In genomic region chr2:9844036-9844483, GRCh38 we compare ENCODE assay signal across 1 cellular context.
TF ChIP-seq lines count a peak whose summit lies in the region.

No MANE protein-coding gene starts in this region.

TF ChIP-seq in GM23338, 12 proteins besides CTCF, POLR2A, EP300 and RAD21 (continued from another document):
- TF ChIP-seq ZNF462 (CRISPR knock-in tag; IDR thresholded peaks at IDR 0.05) (no peak), ZNF114 (CRISPR knock-in tag; IDR thresholded peaks at IDR 0.05) (no peak), CREB1 (CRISPR knock-in tag; IDR thresholded peaks at IDR 0.05; ENCODE audit: low read depth) (no peak), JUNB (IDR thresholded peaks at IDR 0.05; ENCODE audit: unreplicated experiment) (no peak), ZNF331 (CRISPR knock-in tag; IDR thresholded peaks at IDR 0.05; ENCODE audit: low read depth) (no peak), REST (IDR thresholded peaks at IDR 0.05; ENCODE audit: unreplicated experiment) (no peak), EZH2phosphoT487 (IDR thresholded peaks at IDR 0.05; ENCODE audit: unreplicated experiment) (no peak), STAT1 (IDR thresholded peaks at IDR 0.05; ENCODE audit: unreplicated experiment) (no peak)
